8 cellular contexts compared by ENCODE assay signal in the genomic region with DNA sequence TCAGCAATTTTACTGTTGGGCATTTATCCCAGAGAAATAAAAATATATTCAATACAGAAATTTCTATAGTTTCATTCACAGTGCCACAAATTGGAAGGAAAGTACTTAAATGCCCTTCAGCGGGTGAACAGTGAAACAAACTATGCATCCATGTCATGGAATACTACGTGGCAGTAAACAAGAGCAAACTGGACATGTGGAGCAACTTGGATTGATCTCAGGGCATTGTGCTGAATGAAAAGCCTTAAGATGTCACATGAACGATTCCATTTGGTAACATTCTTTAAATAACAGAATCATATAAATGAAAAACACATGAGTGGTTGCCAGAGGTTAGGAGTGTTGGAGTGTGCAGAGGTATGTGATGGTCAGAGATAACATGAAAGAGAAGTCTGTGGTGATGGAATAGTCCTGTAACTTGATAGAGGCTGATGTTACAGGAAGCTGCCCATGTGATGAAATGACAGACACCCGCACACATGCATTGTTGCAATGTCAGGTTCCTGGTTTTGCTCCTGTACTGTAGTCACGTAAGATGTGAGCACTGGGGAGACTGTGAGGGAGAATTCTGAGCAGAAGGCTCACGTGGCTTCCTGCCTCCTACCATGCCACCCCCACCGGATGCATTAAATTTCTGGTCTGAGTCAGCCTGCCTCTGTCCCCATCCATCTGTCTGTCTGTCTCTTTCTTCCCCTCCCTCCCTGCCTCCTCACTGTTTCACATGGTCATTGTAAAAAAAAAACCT.
DNase-seq lines count a peak whose midpoint lies in the region; ATAC-seq and TF ChIP-seq lines count a peak whose summit lies in the region.
"Not testable (repeated sequence)": the region's sequence is repeated elsewhere in the genome, so short reads cannot be mapped to it uniquely, and the experiment has no call there.

No MANE protein-coding gene starts in this region.

- not testable (repeated sequence) for H3K27me3 Mint-ChIP-seq in activated T-cell treated with anti-CD3 and anti-CD28 coated beads, Interleukin-2, amount 50 U/mL, for 4 hours (ENCODE audit: low read depth); naive B cell

- H3K4me3 Mint-ChIP-seq in activated T-cell treated with anti-CD3 and anti-CD28 coated beads, Interleukin-2, amount 50 U/mL, for 4 hours: peak overlapping the region; percentile 63
- H3K4me3 Mint-ChIP-seq in naive B cell: peak overlapping the region in 3 of 8 donors; percentile 14 to 23 (median 20)

- peak overlapping the region; percentile 33; the same call in 1 of the 2 replicates for H3K27ac ChIP-seq in SJCRH30
- H3K27ac ChIP-seq in epithelial cell of prostate: peak overlapping the region; percentile 89

- not testable (repeated sequence) for TF ChIP-seq CTCF in GM12865 (IDR thresholded peaks at IDR 0.05; ENCODE audit: insufficient read depth, low read depth, low read length, missing control alignments)

- not testable (repeated sequence) for H3K36me3 Mint-ChIP-seq in activated T-cell treated with anti-CD3 and anti-CD28 coated beads, Interleukin-2, amount 50 U/mL, for 4 hours (ENCODE audit: insufficient read depth); naive B cell

- not testable (repeated sequence) for H3K4me3 ChIP-seq in GM12865 (ENCODE audit: low read depth, low read length); SJCRH30

- H3K9me3 ChIP-seq in SJCRH30 (replicated peaks): not testable (repeated sequence)

- not testable (repeated sequence) for H3K4me1 ChIP-seq in SJCRH30

- ATAC-seq in GM21786 (IDR thresholded peaks at IDR 0.05; ENCODE audit: unreplicated experiment): peak; percentile 92
- peak; percentile 99 for ATAC-seq in HG03460 (IDR thresholded peaks at IDR 0.05; ENCODE audit: unreplicated experiment)
- ATAC-seq in activated T-cell treated with anti-CD3 and anti-CD28 coated beads, Interleukin-2, amount 50 U/mL, for 4 hours: peak; percentile 94 to 95
- peak; percentile 82 to 93 for ATAC-seq in naive B cell (ENCODE audit: low read depth in 2 of 2)

- DNase-seq in GM12865 (ENCODE audit: low read depth): peak; percentile 82
- peak; percentile 44 to 50 for DNase-seq in SJCRH30
- DNase-seq in activated T-cell treated with anti-CD3 and anti-CD28 coated beads, Interleukin-2, amount 50 U/mL, for 4 hours: peak; percentile 27
- peak; percentile 51 for DNase-seq in epithelial cell of prostate (ENCODE audit: low read depth, low spot score)
- DNase-seq in naive B cell: peak; percentile 29
- DNase-seq in stimulated activated naive CD4-positive, alpha-beta T cell treated with Interleukin-2 at 50 U/mL for 16 hours (lab: John Stamatoyannopoulos, UW): peak; percentile 43

- peak overlapping the region in 4 of 6 donors; percentile 31 to 85 (median 70) for H3K27ac Mint-ChIP-seq in naive B cell

- H3K9me3 Mint-ChIP-seq in activated T-cell treated with anti-CD3 and anti-CD28 coated beads, Interleukin-2, amount 50 U/mL, for 4 hours; naive B cell: not testable (repeated sequence)

- H3K27me3 ChIP-seq in SJCRH30: not testable (repeated sequence)

- not testable (repeated sequence) for H3K36me3 ChIP-seq in SJCRH30

- peaks cover 48% of the 10 kb centered on the region for H3K4me1 Mint-ChIP-seq in activated T-cell treated with anti-CD3 and anti-CD28 coated beads, Interleukin-2, amount 50 U/mL, for 4 hours (ENCODE audit: low read depth)
- peaks cover 0 to 15% (median 7%) of the 10 kb centered on the region in 3 donors for H3K4me1 Mint-ChIP-seq in naive B cell

Comparison
In these comparisons a context has a peak if more than half of its experiments do, and no peak if none do; other contexts are left out.
1. DNase-seq: peak in every context shown above with its lines; median percentile 82 in GM12865; 51 in epithelial cell of prostate; 47 in SJCRH30; 43 in stimulated activated naive CD4-positive, alpha-beta T cell treated with Interleukin-2 at 50 U/mL for 16 hours; 29 in naive B cell; 27 in activated T-cell treated with anti-CD3 and anti-CD28 coated beads, Interleukin-2, amount 50 U/mL, for 4 hours.